In the genomic region with DNA sequence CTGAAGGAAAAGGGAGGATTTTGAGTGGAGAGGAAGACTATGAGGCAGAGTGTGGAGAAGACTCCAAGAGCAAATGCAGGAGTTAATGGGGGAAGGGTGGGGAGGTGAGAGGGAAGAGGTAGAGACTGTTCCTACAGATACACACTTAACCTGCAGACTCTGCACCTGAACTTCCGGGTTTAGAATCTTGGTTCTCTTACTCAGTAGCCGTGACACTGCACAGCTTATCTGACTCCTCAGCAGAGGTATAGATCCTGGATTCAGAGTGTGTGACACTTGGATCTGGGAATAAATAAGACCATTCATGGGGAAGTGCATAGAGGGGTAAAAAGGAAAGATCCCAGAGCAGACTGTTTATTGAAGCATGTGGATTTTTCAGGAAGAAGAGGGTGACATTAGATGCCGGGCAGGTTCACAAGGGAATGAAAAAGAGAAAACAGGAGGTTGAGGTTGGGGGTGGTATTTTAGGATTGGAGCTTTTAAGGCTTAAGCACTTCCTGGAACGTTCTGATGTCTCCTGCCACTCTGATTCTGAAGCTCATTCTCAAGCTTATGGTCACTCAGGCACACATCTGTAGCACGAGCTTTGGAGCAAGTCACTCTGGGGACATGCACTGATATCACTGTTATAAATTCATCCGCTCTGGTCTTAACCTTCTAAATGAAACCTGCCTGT, we compare ENCODE assay signal across 15 cellular contexts. TPM values are rescaled to one million over a fixed set of nuclear protein-coding genes. Genes with fewer than 3 reads are reported as not detected.
DNase-seq lines count a peak whose midpoint lies in the region; ATAC-seq lines count a peak whose summit lies in the region.
"Had no signal": no experiment of that assay in that cellular context is flagged by ENCODE, and none has a peak within 500 bp of the region (broad histone marks: within the 10 kb centered on the region; RNA-seq: fewer than 3 reads in every experiment).

No MANE protein-coding gene starts in this region.

- intact Hi-C loops in left colon (cut with DNase I, micrococcal nuclease), result no loop called here

- DNase-seq in NCI-H2107 treated with DMSO at 0.1 percent for 48 hours (lab: John Stamatoyannopoulos, UW; ENCODE audit: unreplicated experiment), result peak; percentile 33
- no peak for DNase-seq in NCI-H2107 (lab: John Stamatoyannopoulos, UW)
- peak; percentile 76 for DNase-seq in DMS53 (lab: John Stamatoyannopoulos, UW)
- DNase-seq in SK-MEL-5 (ENCODE audit: low read depth, low spot score), result peak; percentile 18
- DNase-seq in left colon, result no peak
- no peak for DNase-seq in GF-D8 (lab: John Stamatoyannopoulos, UW)
- DNase-seq: cerebellar nuclear complex; gastrocnemius medialis; NCI-H1105; NCI-H526; right lobe of liver; stimulated activated CD4-positive, alpha-beta T cell treated with anti-CD3 and anti-CD28 coated beads, Interleukin-2, amount 100 ng/mL, for 48 hours had no signal

- peak; percentile 85 for ATAC-seq in left colon
- ATAC-seq in HG03139 (IDR thresholded peaks at IDR 0.05; ENCODE audit: unreplicated experiment), result no peak
- ATAC-seq in GM21528 (IDR thresholded peaks at IDR 0.05; ENCODE audit: low FRiP score, unreplicated experiment), result no peak
- ATAC-seq: gastrocnemius medialis had no signal

- in situ Hi-C loops in SK-MEL-5 (cut with HindIII; ENCODE audit: low pct_unique_long_range_greater_than_20kb, low sequenced_read_pairs), result no loop called here

RNA-seq across cellular contexts. Expression of a gene that starts 5.7 kb away (rescaled TPM):
- 16.2 and 16.7 TPM in 2 replicates for total RNA-seq in SK-MEL-5 (2014; rRNA removed; shearing (Covaris generic))
- 35.1 and 49.6 TPM in 2 replicates for polyA plus RNA-seq in SK-MEL-5 (2015; cell fraction: cytosol; rRNA removed)
- polyA plus RNA-seq in SK-MEL-5 (2015; cell fraction: nucleus; rRNA removed), result 42.4 and 42.7 TPM in 2 replicates
- 1 to 10 TPM; 6.3 to 7.0 TPM for total RNA-seq in left colon
- total RNA-seq: A172 had no signal

Comparison
In these comparisons a context has a peak if more than half of its experiments do, and no peak if none do; other contexts are left out.
1. DNase-seq: peak in NCI-H2107 treated with DMSO at 0.1 percent for 48 hours (single experiment), DMS53 (single experiment) and SK-MEL-5 (single experiment); none in NCI-H2107 (single experiment), left colon (0 of 2) and GF-D8 (single experiment).